12 cellular contexts compared by ENCODE assay signal in the genomic region with DNA sequence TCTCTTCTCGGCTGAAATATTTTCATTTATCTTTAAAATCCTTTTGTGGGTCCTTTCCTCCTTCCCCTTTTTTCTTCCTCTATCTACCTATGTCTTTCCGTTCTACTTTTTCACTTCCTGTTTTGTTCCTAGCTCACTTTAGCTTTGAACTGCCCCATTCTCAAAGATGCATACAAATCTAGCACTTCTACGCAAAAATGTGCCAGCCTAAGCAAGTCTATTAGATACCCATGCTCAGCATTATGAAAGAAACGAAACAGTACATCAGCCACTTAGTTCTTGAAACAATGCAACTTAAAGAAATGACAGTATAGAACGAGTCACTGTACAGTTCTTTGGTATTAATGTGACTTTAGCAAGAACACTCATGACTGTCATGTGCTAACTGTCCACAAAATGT. TPM values are rescaled to one million over a fixed set of nuclear protein-coding genes. Genes with fewer than 3 reads are reported as not detected.
DNase-seq lines count a peak whose midpoint lies in the region; ATAC-seq and TF ChIP-seq lines count a peak whose summit lies in the region.
"Had no signal": no experiment of that assay in that cellular context is flagged by ENCODE, and none has a peak within 500 bp of the region (broad histone marks: within the 10 kb centered on the region; RNA-seq: fewer than 3 reads in every experiment).

No MANE protein-coding gene starts in this region.

- no peaks in the 10 kb centered on the region for H3K36me3 Mint-ChIP-seq in activated CD8-positive, alpha-beta T cell treated with anti-CD3 and anti-CD28 coated beads for 36 hours (ENCODE audit: low read depth)

- CTCF ChIA-PET in activated CD8-positive, alpha-beta T cell treated with anti-CD3 and anti-CD28 coated beads for 36 hours (lab: Charles Lee) = interaction anchor here (1.3 kb wide), 1 partner anchor 32 kb away, joined by 3 read pairs; no protein-coding TSS in a partner anchor
- CTCF ChIA-PET in RWPE1 (lab: Yijun Ruan, JAX) = interaction anchor here (0.6 kb wide), 1 partner anchor 926 kb away, joined by 3 read pairs; no protein-coding TSS in a partner anchor

- H3K36me3 ChIP-seq in BLaER1 treated with 17β-estradiol and CSF1 and Interleukin-3, amounts not matched to agents 10 nM and 100 nM = no peaks in the 10 kb centered on the region
- H3K36me3 ChIP-seq: vagina had no signal

- peak; percentile 62 for ATAC-seq in GM19395 (IDR thresholded peaks at IDR 0.05; ENCODE audit: unreplicated experiment)
- peak; percentile 45 for ATAC-seq in HG03066 (IDR thresholded peaks at IDR 0.05; ENCODE audit: low read depth, unreplicated experiment)
- no peak for ATAC-seq in activated CD8-positive, alpha-beta T cell treated with anti-CD3 and anti-CD28 coated beads for 36 hours

- H3K27me3 ChIP-seq in BLaER1 treated with 17β-estradiol and CSF1 and Interleukin-3, amounts not matched to agents 10 nM and 100 nM = no peaks in the 10 kb centered on the region
- H3K27me3 ChIP-seq: vagina had no signal

- peaks cover 4% of the 10 kb centered on the region for H3K4me1 Mint-ChIP-seq in activated CD8-positive, alpha-beta T cell treated with anti-CD3 and anti-CD28 coated beads for 36 hours (ENCODE audit: low read depth)

- H3K9ac ChIP-seq in BLaER1 treated with 17β-estradiol and CSF1 and Interleukin-3, amounts not matched to agents 10 nM and 100 nM = peak overlapping the region in 5 of 11 experiments; percentile 29 to 82 (median 64); a peak in 8 of 22 replicates

- H3K4me2 ChIP-seq in BLaER1 treated with 17β-estradiol and CSF1 and Interleukin-3, amounts not matched to agents 10 nM and 100 nM = peak overlapping the region; percentile 19 to 91 (median 51); a peak in 19 of 22 replicates
- H3K4me2 ChIP-seq: smooth muscle cell had no signal

- H3K4me3 Mint-ChIP-seq in activated CD8-positive, alpha-beta T cell treated with anti-CD3 and anti-CD28 coated beads for 36 hours = no peak overlapping the region

- no peak for TF ChIP-seq CTCF in activated CD8-positive, alpha-beta T cell treated with anti-CD3 and anti-CD28 coated beads for 36 hours (IDR thresholded peaks at IDR 0.05)
- no peak for TF ChIP-seq CTCF in RWPE1 (conservative IDR thresholded peaks at IDR 0.05; ENCODE audit: low read depth)

- H3K4me3 ChIP-seq in BLaER1 treated with 17β-estradiol and CSF1 and Interleukin-3, amounts not matched to agents 10 nM and 100 nM = no peak overlapping the region
- H3K4me3 ChIP-seq: smooth muscle cell, vagina had no signal

- H3K4me1 ChIP-seq in BLaER1 treated with 17β-estradiol and CSF1 and Interleukin-3, amounts not matched to agents 10 nM and 100 nM = peaks cover 7 to 98% (median 15%) of the 10 kb centered on the region in 10 experiments; a peak in 19 of 20 replicates
- H3K4me1 ChIP-seq: vagina had no signal

- H3K9me3 Mint-ChIP-seq in activated CD8-positive, alpha-beta T cell treated with anti-CD3 and anti-CD28 coated beads for 36 hours = no peaks in the 10 kb centered on the region

- H3K27me3 Mint-ChIP-seq in activated CD8-positive, alpha-beta T cell treated with anti-CD3 and anti-CD28 coated beads for 36 hours = peaks cover 1% of the 10 kb centered on the region

- H3K9me3 ChIP-seq in BLaER1 treated with 17β-estradiol and CSF1 and Interleukin-3, amounts not matched to agents 10 nM and 100 nM (replicated peaks in 1 of 11) = no peaks in the 10 kb centered on the region; a peak in 1 of 22 replicates
- H3K9me3 ChIP-seq: vagina had no signal

- intact Hi-C loops in activated CD8-positive, alpha-beta T cell treated with anti-CD3 and anti-CD28 coated beads for 36 hours (cut with micrococcal nuclease) = no loop called here

- no peaks in the 10 kb centered on the region for H4K20me1 ChIP-seq in BLaER1 treated with 17β-estradiol and CSF1 and Interleukin-3, amounts not matched to agents 10 nM and 100 nM

- peak; percentile 59 for DNase-seq in SIG-M5 (lab: John Stamatoyannopoulos, UW)
- no peak for DNase-seq in activated CD8-positive, alpha-beta T cell treated with anti-CD3 and anti-CD28 coated beads for 36 hours
- DNase-seq in RWPE1 (ENCODE audit: low spot score) = no peak
- DNase-seq in central memory CD4-positive, alpha-beta T cell = no peak
- DNase-seq in occipital lobe (lab: John Stamatoyannopoulos, UW) = no peak
- DNase-seq: aorta had no signal

- POLR2A ChIA-PET in activated CD8-positive, alpha-beta T cell treated with anti-CD3 and anti-CD28 coated beads for 36 hours (lab: Charles Lee) = no interaction called here
- POLR2A ChIA-PET in RWPE1 (lab: Yijun Ruan, JAX; ENCODE audit: low non-redundant PET) = no interaction called here

- no peak overlapping the region for H3K27ac Mint-ChIP-seq in activated CD8-positive, alpha-beta T cell treated with anti-CD3 and anti-CD28 coated beads for 36 hours

- H3K27ac ChIP-seq in BLaER1 treated with 17β-estradiol and CSF1 and Interleukin-3, amounts not matched to agents 10 nM and 100 nM = peak overlapping the region in 5 of 11 experiments; percentile 41 to 89 (median 86); a peak in 9 of 22 replicates
- no peak overlapping the region for H3K27ac ChIP-seq in RWPE1
- H3K27ac ChIP-seq: C4-2B, vagina had no signal

RNA-seq across cellular contexts. Expression of a gene that starts 47.3 kb away (rescaled TPM):
- under 1 TPM; 0.47 to 0.83 TPM for total RNA-seq in activated CD8-positive, alpha-beta T cell treated with anti-CD3 and anti-CD28 coated beads for 36 hours
- total RNA-seq in occipital lobe = 337 TPM

Comparison
In these comparisons a context has a peak if more than half of its experiments do, and no peak if none do; other contexts are left out.
1. RNA of a gene that starts 47.3 kb away (total RNA-seq): 337 TPM in occipital lobe (single experiment); 0.47 to 0.83 TPM in activated CD8-positive, alpha-beta T cell treated with anti-CD3 and anti-CD28 coated beads for 36 hours; every median in the first group is over 100 times any median in the second.